In the genomic region with DNA sequence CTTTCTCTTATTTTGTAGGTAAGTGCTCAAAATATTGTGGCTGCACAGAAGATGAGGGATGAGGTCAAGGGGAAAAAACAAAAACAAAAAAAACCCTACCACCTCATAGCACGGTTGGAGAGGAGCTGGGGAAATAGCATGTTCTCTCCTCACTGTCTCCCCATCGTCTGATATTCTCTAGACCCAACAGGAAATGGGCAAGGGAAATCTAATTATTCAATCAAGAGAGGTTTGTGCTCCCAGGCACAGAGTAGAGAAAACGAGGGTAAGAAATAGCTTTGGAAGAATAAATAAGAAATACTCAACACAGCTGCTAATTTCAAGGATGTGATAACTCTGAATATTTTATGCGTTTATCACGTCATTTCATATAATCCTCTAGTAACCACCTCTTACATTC, we compare ENCODE assay signal across 1 cellular context.
TF ChIP-seq lines count a peak whose summit lies in the region.

No MANE protein-coding gene starts in this region.

TF ChIP-seq in WTC11, 78 proteins besides CTCF, POLR2A, EP300 and RAD21 (continued from another document):
- TF ChIP-seq ZNF532 (CRISPR knock-in tag; IDR thresholded peaks at IDR 0.05; ENCODE audit: borderline replicate concordance) = no peak
- TF ChIP-seq ZBTB21 (CRISPR knock-in tag; IDR thresholded peaks at IDR 0.05; ENCODE audit: borderline replicate concordance) = no peak
